Comparison of ENCODE assay signal across 21 cellular contexts in the genomic region with DNA sequence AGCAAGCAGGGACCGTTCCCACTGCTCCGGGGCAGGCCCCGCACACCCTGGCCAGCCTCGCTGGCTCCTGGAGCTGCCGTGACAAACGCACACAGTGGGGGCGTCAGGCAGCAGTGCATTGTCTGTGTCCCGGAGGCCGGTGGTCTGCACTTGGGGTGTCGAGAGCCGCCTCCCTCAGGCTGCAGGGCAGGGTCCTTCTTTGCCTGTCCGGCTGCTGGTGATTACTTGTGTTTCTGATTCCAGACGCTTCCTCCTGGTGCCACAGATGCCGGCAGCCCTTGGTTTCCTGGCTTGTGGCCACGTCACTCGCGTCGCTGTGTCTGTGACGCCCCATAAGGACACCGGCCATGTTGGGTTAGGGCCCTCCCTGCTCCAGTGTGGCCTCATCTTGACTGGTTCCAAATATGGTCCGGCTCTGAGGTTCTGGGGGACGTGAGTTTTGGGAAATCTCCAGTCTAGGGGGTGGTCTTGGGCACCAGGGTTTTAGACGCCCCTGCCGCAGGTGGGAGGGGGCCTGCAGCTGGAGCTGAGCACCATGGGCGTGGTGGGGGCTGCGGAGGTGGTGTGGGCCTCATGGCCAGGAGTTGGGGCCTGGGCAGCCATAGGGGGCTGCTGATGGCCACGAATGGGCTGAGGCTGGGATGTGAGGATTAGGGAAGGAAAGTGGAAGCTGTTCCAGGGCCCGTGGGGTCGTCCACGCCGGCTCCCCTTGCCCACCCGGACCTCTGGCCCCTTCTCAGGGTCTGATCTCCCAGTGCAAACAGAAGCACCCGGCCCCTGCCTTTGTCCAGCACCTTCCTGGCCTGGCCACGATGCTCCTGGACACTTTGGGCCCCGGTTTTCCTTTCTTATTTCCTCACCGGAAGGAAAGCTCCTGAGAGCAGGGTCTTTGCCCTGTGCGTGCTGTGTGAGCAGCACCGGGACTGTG. TPM values are rescaled to one million over a fixed set of nuclear protein-coding genes. Genes with fewer than 3 reads are reported as not detected.
A peak's percentile ranks its signal among the peaks of the same experiment; 100 is the strongest.
DNase-seq lines count a peak whose midpoint lies in the region; ATAC-seq and TF ChIP-seq lines count a peak whose summit lies in the region.
"Had no signal": no experiment of that assay in that cellular context is flagged by ENCODE, and none has a peak within 500 bp of the region (broad histone marks: within the 10 kb centered on the region; RNA-seq: fewer than 3 reads in every experiment).

No MANE protein-coding gene starts in this region.

- H4K20me1 ChIP-seq in GM23338 (replicated peaks; ENCODE audit: insufficient read depth) (no peaks in the 10 kb centered on the region), neural progenitor cell (ENCODE audit: low read depth) (peaks cover under 1% of the 10 kb centered on the region)

- TF ChIP-seq CTCF in A673 (conservative IDR thresholded peaks at IDR 0.05; ENCODE audit: low read depth, low read length) (no peak), GM23338 (conservative IDR thresholded peaks at IDR 0.05; ENCODE audit: low read depth in 2 of 2) (no peak), chondrocyte (IDR thresholded peaks at IDR 0.05) (no peak), neural progenitor cell (IDR thresholded peaks at IDR 0.05) (no peak)

- peaks cover 10% of the 10 kb centered on the region for H3K36me3 ChIP-seq in A673 (ENCODE audit: insufficient read depth, low read length, poor library complexity, severe bottlenecking)
- no peaks in the 10 kb centered on the region for H3K36me3 ChIP-seq in GM23338 (ENCODE audit: insufficient read depth)
- no peaks in the 10 kb centered on the region for H3K36me3 ChIP-seq in neural progenitor cell

- H3K4me3 ChIP-seq in A673 (ENCODE audit: low read depth, low read length, poor library complexity, severe bottlenecking) (no peak overlapping the region), GM23338 (no peak overlapping the region), neural progenitor cell (no peak overlapping the region)
- H3K4me3 ChIP-seq: gastroesophageal sphincter had no signal

- no peaks in the 10 kb centered on the region for H3F3A ChIP-seq in GM23338 (replicated peaks; ENCODE audit: low read depth)
- H3F3A ChIP-seq in neural progenitor cell (ENCODE audit: low read depth) = no peaks in the 10 kb centered on the region

- H3K79me2 ChIP-seq in GM23338 (replicated peaks; ENCODE audit: insufficient read depth) (no peaks in the 10 kb centered on the region), neural progenitor cell (ENCODE audit: low read depth) (no peaks in the 10 kb centered on the region)

- H3K4me1 Mint-ChIP-seq in GM23338 (no peaks in the 10 kb centered on the region; the same call in 2 of the 3 replicates), chondrocyte (ENCODE audit: low read depth) (peaks cover 15% of the 10 kb centered on the region), neural progenitor cell (peaks cover 15% of the 10 kb centered on the region)
- no peaks in the 10 kb centered on the region for H3K4me1 Mint-ChIP-seq in stimulated activated memory B cell treated with anti-CD40 and anti-IgM and Interleukin-4, amounts not matched to agents 10 μg/mL and 1 μg/mL and 100 μg/mL, for 72 hours
- H3K4me1 Mint-ChIP-seq: activated CD4-positive, alpha-beta T cell treated with anti-CD3 and anti-CD28 coated beads, Interleukin-2, amount 10 ng/mL, durations not matched to agents 24 days and 14 days; T-cell had no signal

- ATAC-seq in GM23338 (no peak), GM19023 (IDR thresholded peaks at IDR 0.05; ENCODE audit: unreplicated experiment) (no peak)
- ATAC-seq in stimulated activated memory B cell treated with anti-CD40 and anti-IgM and Interleukin-4, amounts not matched to agents 10 μg/mL and 1 μg/mL and 100 μg/mL, for 72 hours = no peak
- ATAC-seq: CD8-positive, alpha-beta T cell; gastroesophageal sphincter; T-cell had no signal

- peaks cover 14% of the 10 kb centered on the region for H3K27me3 Mint-ChIP-seq in GM23338 (ENCODE audit: insufficient read depth, low read depth, poor library complexity)
- no peaks in the 10 kb centered on the region for H3K27me3 Mint-ChIP-seq in chondrocyte (ENCODE audit: low read depth)
- peaks cover 2% of the 10 kb centered on the region for H3K27me3 Mint-ChIP-seq in neural progenitor cell (ENCODE audit: insufficient read depth, low read depth)
- no peaks in the 10 kb centered on the region for H3K27me3 Mint-ChIP-seq in stimulated activated memory B cell treated with anti-CD40 and anti-IgM and Interleukin-4, amounts not matched to agents 10 μg/mL and 1 μg/mL and 100 μg/mL, for 72 hours
- H3K27me3 Mint-ChIP-seq: activated CD4-positive, alpha-beta T cell treated with anti-CD3 and anti-CD28 coated beads, Interleukin-2, amount 10 ng/mL, durations not matched to agents 24 days and 14 days; T-cell had no signal

- H3K36me3 Mint-ChIP-seq in GM23338 (ENCODE audit: low read depth) (no peaks in the 10 kb centered on the region), chondrocyte (ENCODE audit: low read depth) (no peaks in the 10 kb centered on the region), neural progenitor cell (no peaks in the 10 kb centered on the region)
- H3K36me3 Mint-ChIP-seq in stimulated activated memory B cell treated with anti-CD40 and anti-IgM and Interleukin-4, amounts not matched to agents 10 μg/mL and 1 μg/mL and 100 μg/mL, for 72 hours = peaks cover 5% of the 10 kb centered on the region
- H3K36me3 Mint-ChIP-seq: T-cell had no signal

- CTCF ChIA-PET in A673 (lab: Charles Lee) = no interaction called here

- POLR2A ChIA-PET in A673 (lab: Charles Lee; ENCODE audit: low non-redundant PET) = no interaction called here

- no peaks in the 10 kb centered on the region for H3K27me3 ChIP-seq in A673 (replicated peaks; ENCODE audit: insufficient read depth, low read depth, low read length, poor library complexity)
- no peaks in the 10 kb centered on the region for H3K27me3 ChIP-seq in GM23338 (ENCODE audit: insufficient read depth)
- no peaks in the 10 kb centered on the region for H3K27me3 ChIP-seq in neural progenitor cell
- H3K27me3 ChIP-seq: gastroesophageal sphincter had no signal

- no peaks in the 10 kb centered on the region for H3K9me3 ChIP-seq in A673 (ENCODE audit: low read depth, low read length, poor library complexity, severe bottlenecking)
- no peaks in the 10 kb centered on the region for H3K9me3 ChIP-seq in neural progenitor cell (ENCODE audit: low read depth)
- H3K9me3 ChIP-seq: gastroesophageal sphincter had no signal

- H3K9me3 Mint-ChIP-seq in GM23338 (no peaks in the 10 kb centered on the region), chondrocyte (ENCODE audit: low read depth) (no peaks in the 10 kb centered on the region), neural progenitor cell (no peaks in the 10 kb centered on the region)
- H3K9me3 Mint-ChIP-seq in stimulated activated memory B cell treated with anti-CD40 and anti-IgM and Interleukin-4, amounts not matched to agents 10 μg/mL and 1 μg/mL and 100 μg/mL, for 72 hours = no peaks in the 10 kb centered on the region
- H3K9me3 Mint-ChIP-seq: activated CD4-positive, alpha-beta T cell treated with anti-CD3 and anti-CD28 coated beads, Interleukin-2, amount 10 ng/mL, durations not matched to agents 24 days and 14 days; activated T-helper 2 cell treated with anti-CD3 and anti-CD28 coated beads, Interferon-gamma antibody, Interleukin-2, Interleukin-4, amounts not matched to agents 10 μg/mL and 5 μg/mL and 100 μg/mL, durations not matched to agents 14 hours and 24 hours and 36 hours; CD8-positive, alpha-beta T cell; T-cell had no signal

- H3K9me2 ChIP-seq in GM23338 (ENCODE audit: insufficient read depth) = no peaks in the 10 kb centered on the region

- H2AFZ ChIP-seq in GM23338 = no peak overlapping the region
- no peak overlapping the region for H2AFZ ChIP-seq in neural progenitor cell (replicated peaks)

- intact Hi-C loops in A673 (cut with micrococcal nuclease; ENCODE audit: unreplicated experiment) = no loop called here

- H3K4me3 Mint-ChIP-seq in GM23338 (no peak overlapping the region), chondrocyte (ENCODE audit: unreplicated experiment) (no peak overlapping the region), neural progenitor cell (no peak overlapping the region)
- no peak overlapping the region for H3K4me3 Mint-ChIP-seq in stimulated activated memory B cell treated with anti-CD40 and anti-IgM and Interleukin-4, amounts not matched to agents 10 μg/mL and 1 μg/mL and 100 μg/mL, for 72 hours
- H3K4me3 Mint-ChIP-seq: activated CD4-positive, alpha-beta T cell treated with anti-CD3 and anti-CD28 coated beads, Interleukin-2, amount 10 ng/mL, durations not matched to agents 24 days and 14 days; CD8-positive, alpha-beta T cell; T-cell had no signal

- H3K4me2 ChIP-seq in GM23338 = no peak overlapping the region
- no peak overlapping the region for H3K4me2 ChIP-seq in neural progenitor cell

- no peak overlapping the region for H3K9ac ChIP-seq in neural progenitor cell

- DNase-seq in A673 (ENCODE audit: low spot score) (no peak), GM23338 (ENCODE audit: low spot score) (no peak), chondrocyte (ENCODE audit: low spot score) (no peak), neural progenitor cell (ENCODE audit: low spot score) (no peak), anterior cingulate cortex (lab: John Stamatoyannopoulos, UW) (no peak)
- DNase-seq: activated CD4-positive, alpha-beta T cell treated with anti-CD3 and anti-CD28 coated beads, Interleukin-2, amount 10 ng/mL, durations not matched to agents 24 days and 14 days; CD8-positive, alpha-beta T cell; DMS53; GF-D8; midbrain; NCI-H146; NCI-H2171 treated with DMSO at 0.1 percent for 48 hours; NCI-H69; SHP77 treated with DMSO at 0.1 percent for 48 hours; stimulated activated CD4-positive, alpha-beta T cell treated with anti-CD3 and anti-CD28 coated beads, Interleukin-12 subunit alpha, Interleukin-12 subunit beta, amount 100 ng/mL, for 4 hours; T-cell had no signal

- H3K4me1 ChIP-seq in A673 (ENCODE audit: insufficient read depth, low read length, poor library complexity, severe bottlenecking) = no peaks in the 10 kb centered on the region
- H3K4me1 ChIP-seq in GM23338 (ENCODE audit: insufficient read depth) = no peaks in the 10 kb centered on the region
- peaks cover 10% of the 10 kb centered on the region for H3K4me1 ChIP-seq in neural progenitor cell

- BruUV-seq in A673 (replicated peaks; lab: Mats Ljungman, UMichigan) = no TSS peak

- H3K27ac Mint-ChIP-seq in GM23338 (peak overlapping the region; percentile 78), chondrocyte (ENCODE audit: unreplicated experiment) (peak overlapping the region; percentile 36), neural progenitor cell (peak overlapping the region; percentile 92)
- no peak overlapping the region for H3K27ac Mint-ChIP-seq in stimulated activated memory B cell treated with anti-CD40 and anti-IgM and Interleukin-4, amounts not matched to agents 10 μg/mL and 1 μg/mL and 100 μg/mL, for 72 hours
- H3K27ac Mint-ChIP-seq: activated CD4-positive, alpha-beta T cell treated with anti-CD3 and anti-CD28 coated beads, Interleukin-2, amount 10 ng/mL, durations not matched to agents 24 days and 14 days; activated T-helper 2 cell treated with anti-CD3 and anti-CD28 coated beads, Interferon-gamma antibody, Interleukin-2, Interleukin-4, amounts not matched to agents 10 μg/mL and 5 μg/mL and 100 μg/mL, durations not matched to agents 14 hours and 24 hours and 36 hours; CD8-positive, alpha-beta T cell; T-cell had no signal

- peak overlapping the region; percentile 37 for H3K27ac ChIP-seq in A673 (ENCODE audit: low read depth, low read length, poor library complexity, severe bottlenecking)
- 0 out of 2 replicates have a peak overlapping the region, but pooled peaks have one; percentile 26 for H3K27ac ChIP-seq in GM23338 (ENCODE audit: low read depth)
- H3K27ac ChIP-seq in neural progenitor cell = peak overlapping the region; percentile 29
- H3K27ac ChIP-seq: HL-60 had no signal

RNA-seq across cellular contexts. Expression of a gene that starts 41.0 kb away (rescaled TPM):
- 114 and 115 TPM in 2 replicates for total RNA-seq in A673 (2021)
- total RNA-seq in GM23338 (2014; rRNA removed; shearing (Covaris generic)) = 36.3 and 41.5 TPM in 2 replicates
- polyA plus RNA-seq in GM23338 (2016; fragmentation: Nextera tagmentation; extraction: Ambion mirVana) = 46.9 and 48.0 TPM in 2 replicates
- total RNA-seq in chondrocyte = 20.4 to 27.4 TPM (median 24.0 TPM) in 3 replicates
- total RNA-seq in neural progenitor cell (ENCODE audit: low replicate concordance) = 4.7 and 17.1 TPM in 2 replicates
